Comparison of ENCODE assay signal across 9 cellular contexts in genomic region chr9:93205045-93205768, GRCh38. TPM values are rescaled to one million over a fixed set of nuclear protein-coding genes. Genes with fewer than 3 reads are reported as not detected.
DNase-seq lines count a peak whose midpoint lies in the region; ATAC-seq and TF ChIP-seq lines count a peak whose summit lies in the region.
"Had no signal": no experiment of that assay in that cellular context is flagged by ENCODE, and none has a peak within 500 bp of the region (broad histone marks: within the 10 kb centered on the region; RNA-seq: fewer than 3 reads in every experiment).

No MANE protein-coding gene starts in this region.

- whole genome bisulfite sequencing in endodermal cell (ENCODE audit: insufficient coverage in 1 of 2, insufficient read length in 1 of 2), 2 experiments = 58 to 87% methylated on average over 7 to 14 of the region's 14 CpGs

- TF ChIP-seq CTCF in endodermal cell (conservative IDR thresholded peaks at IDR 0.05) = no peak
- no peak for TF ChIP-seq CTCF in nephron progenitor cell (IDR thresholded peaks at IDR 0.05)
- TF ChIP-seq CTCF in GM23338 (conservative IDR thresholded peaks at IDR 0.05; ENCODE audit: low read depth in 2 of 2) = no peak
- no peak for TF ChIP-seq CTCF in MCF 10A (IDR thresholded peaks at IDR 0.05; ENCODE audit: unreplicated experiment)

- ATAC-seq in activated naive CD8-positive, alpha-beta T cell treated with anti-CD3 and anti-CD28 coated beads, Interleukin-2, amount 10 ng/mL, durations not matched to agents 7 days and 5 days (ENCODE audit: low read depth) = peak; percentile 58
- no peak for ATAC-seq in GM23338

- POLR2A ChIA-PET in activated naive CD8-positive, alpha-beta T cell treated with anti-CD3 and anti-CD28 coated beads, Interleukin-2, amount 10 ng/mL, durations not matched to agents 7 days and 5 days (lab: Charles Lee) = no interaction called here
- POLR2A ChIA-PET in MCF 10A (lab: Yijun Ruan, JAX) = no interaction called here

- H3K27me3 ChIP-seq in endodermal cell (ENCODE audit: control insufficient read depth, insufficient read depth, low read length, poor library complexity, severe bottlenecking) (no peaks in the 10 kb centered on the region), GM23338 (ENCODE audit: insufficient read depth) (no peaks in the 10 kb centered on the region)

- no peak overlapping the region for H3K27ac Mint-ChIP-seq in activated naive CD8-positive, alpha-beta T cell treated with anti-CD3 and anti-CD28 coated beads, Interleukin-2, amount 10 ng/mL, durations not matched to agents 7 days and 5 days
- no peak overlapping the region for H3K27ac Mint-ChIP-seq in activated naive CD8-positive, alpha-beta T cell treated with anti-CD3 and anti-CD28 coated beads for 36 hours
- H3K27ac Mint-ChIP-seq in endodermal cell = peak overlapping the region; percentile 66
- H3K27ac Mint-ChIP-seq in nephron progenitor cell = peak overlapping the region; percentile 88
- H3K27ac Mint-ChIP-seq in GM23338 = no peak overlapping the region; the same call in 1 of the 2 replicates
- no peak overlapping the region for H3K27ac Mint-ChIP-seq in MCF 10A (ENCODE audit: low read depth, unreplicated experiment)

- peaks cover 12% of the 10 kb centered on the region for H3K4me1 ChIP-seq in endodermal cell (ENCODE audit: control insufficient read depth, insufficient read depth, low read length)
- H3K4me1 ChIP-seq in GM23338 (ENCODE audit: insufficient read depth) = no peaks in the 10 kb centered on the region

- H3K4me3 Mint-ChIP-seq in activated naive CD8-positive, alpha-beta T cell treated with anti-CD3 and anti-CD28 coated beads, Interleukin-2, amount 10 ng/mL, durations not matched to agents 7 days and 5 days = no peak overlapping the region
- no peak overlapping the region for H3K4me3 Mint-ChIP-seq in activated naive CD8-positive, alpha-beta T cell treated with anti-CD3 and anti-CD28 coated beads for 36 hours
- H3K4me3 Mint-ChIP-seq in endodermal cell = no peak overlapping the region
- H3K4me3 Mint-ChIP-seq in nephron progenitor cell = peak overlapping the region; percentile 50
- H3K4me3 Mint-ChIP-seq in GM23338 = no peak overlapping the region
- H3K4me3 Mint-ChIP-seq in MCF 10A (ENCODE audit: unreplicated experiment) = no peak overlapping the region
- H3K4me3 Mint-ChIP-seq: CD4-positive, alpha-beta memory T cell had no signal

- H3K36me3 ChIP-seq in endodermal cell (ENCODE audit: control insufficient read depth, insufficient read depth, low read length) (no peaks in the 10 kb centered on the region), GM23338 (ENCODE audit: insufficient read depth) (no peaks in the 10 kb centered on the region)

- H3K27ac ChIP-seq in endodermal cell (ENCODE audit: low read depth, low read length) (peak overlapping the region; percentile 69), GM23338 (ENCODE audit: low read depth) (no peak overlapping the region)

- H3K27me3 Mint-ChIP-seq in activated naive CD8-positive, alpha-beta T cell treated with anti-CD3 and anti-CD28 coated beads, Interleukin-2, amount 10 ng/mL, durations not matched to agents 7 days and 5 days = no peaks in the 10 kb centered on the region
- H3K27me3 Mint-ChIP-seq in activated naive CD8-positive, alpha-beta T cell treated with anti-CD3 and anti-CD28 coated beads for 36 hours = no peaks in the 10 kb centered on the region
- H3K27me3 Mint-ChIP-seq in endodermal cell (ENCODE audit: insufficient read depth) (no peaks in the 10 kb centered on the region), nephron progenitor cell (ENCODE audit: low read depth, poor library complexity) (peaks cover 4% of the 10 kb centered on the region), GM23338 (ENCODE audit: insufficient read depth, low read depth, poor library complexity) (peaks cover 8% of the 10 kb centered on the region), MCF 10A (ENCODE audit: insufficient read depth, unreplicated experiment) (peaks cover 15% of the 10 kb centered on the region)
- H3K27me3 Mint-ChIP-seq: CD4-positive, alpha-beta memory T cell had no signal

- H4K20me1 ChIP-seq in GM23338 (replicated peaks; ENCODE audit: insufficient read depth) = peaks cover 7% of the 10 kb centered on the region

- intact Hi-C loops in MCF 10A (cut with micrococcal nuclease) = no loop called here

- no peak overlapping the region for H3K4me2 ChIP-seq in GM23338

- no peak overlapping the region for H3K9ac ChIP-seq in endodermal cell (ENCODE audit: extremely low read depth, low read length, poor library complexity, severe bottlenecking)

- H3K9me3 ChIP-seq in endodermal cell (ENCODE audit: control insufficient read depth, low read length) = no peaks in the 10 kb centered on the region

- CTCF ChIA-PET in MCF 10A (lab: Yijun Ruan, JAX) = interaction anchor here (0.9 kb wide), 1 partner anchor 100 kb away, joined by 5 read pairs; no protein-coding TSS in a partner anchor

- no peaks in the 10 kb centered on the region for H3K36me3 Mint-ChIP-seq in activated naive CD8-positive, alpha-beta T cell treated with anti-CD3 and anti-CD28 coated beads, Interleukin-2, amount 10 ng/mL, durations not matched to agents 7 days and 5 days
- H3K36me3 Mint-ChIP-seq in activated naive CD8-positive, alpha-beta T cell treated with anti-CD3 and anti-CD28 coated beads for 36 hours = no peaks in the 10 kb centered on the region
- H3K36me3 Mint-ChIP-seq in endodermal cell (ENCODE audit: low read depth) (no peaks in the 10 kb centered on the region), nephron progenitor cell (ENCODE audit: low read depth) (no peaks in the 10 kb centered on the region), GM23338 (ENCODE audit: low read depth) (peaks cover 2% of the 10 kb centered on the region; the same call in 1 of the 3 replicates), MCF 10A (ENCODE audit: insufficient read depth, unreplicated experiment) (no peaks in the 10 kb centered on the region)
- H3K36me3 Mint-ChIP-seq: CD4-positive, alpha-beta memory T cell had no signal

- no peak overlapping the region for H2AFZ ChIP-seq in GM23338

- DNase-seq in activated naive CD8-positive, alpha-beta T cell treated with anti-CD3 and anti-CD28 coated beads, Interleukin-2, amount 10 ng/mL, durations not matched to agents 7 days and 5 days = no peak
- DNase-seq in activated naive CD8-positive, alpha-beta T cell treated with anti-CD3 and anti-CD28 coated beads for 36 hours = no peak
- no peak for DNase-seq in endodermal cell
- peak; percentile 67 for DNase-seq in nephron progenitor cell
- no peak for DNase-seq in HPDE6-E6E7 (ENCODE audit: extremely low spot score)
- no peak for DNase-seq in GM23338 (ENCODE audit: low spot score)
- no peak for DNase-seq in NCI-H1694 (lab: John Stamatoyannopoulos, UW)
- no peak for DNase-seq in MCF 10A (ENCODE audit: unreplicated experiment)
- DNase-seq: CD4-positive, alpha-beta memory T cell had no signal

- no peaks in the 10 kb centered on the region; the same call in 1 of the 2 replicates for H3K9me2 ChIP-seq in GM23338 (ENCODE audit: insufficient read depth)

- peaks cover 6% of the 10 kb centered on the region for H3K9me3 Mint-ChIP-seq in activated naive CD8-positive, alpha-beta T cell treated with anti-CD3 and anti-CD28 coated beads, Interleukin-2, amount 10 ng/mL, durations not matched to agents 7 days and 5 days
- H3K9me3 Mint-ChIP-seq in activated naive CD8-positive, alpha-beta T cell treated with anti-CD3 and anti-CD28 coated beads for 36 hours = no peaks in the 10 kb centered on the region
- H3K9me3 Mint-ChIP-seq in endodermal cell (no peaks in the 10 kb centered on the region), nephron progenitor cell (no peaks in the 10 kb centered on the region), GM23338 (no peaks in the 10 kb centered on the region; the same call in 2 of the 3 replicates), MCF 10A (ENCODE audit: unreplicated experiment) (peaks cover 5% of the 10 kb centered on the region)
- H3K9me3 Mint-ChIP-seq: CD4-positive, alpha-beta memory T cell had no signal

- H3F3A ChIP-seq in GM23338 (replicated peaks; ENCODE audit: low read depth) = peaks cover 15% of the 10 kb centered on the region

- BruUV-seq in MCF 10A (replicated peaks; lab: Mats Ljungman, UMichigan) = no TSS peak

- H3K79me2 ChIP-seq in GM23338 (replicated peaks; ENCODE audit: insufficient read depth) = peaks cover 43% of the 10 kb centered on the region

- peaks cover 4% of the 10 kb centered on the region for H3K4me1 Mint-ChIP-seq in activated naive CD8-positive, alpha-beta T cell treated with anti-CD3 and anti-CD28 coated beads, Interleukin-2, amount 10 ng/mL, durations not matched to agents 7 days and 5 days
- peaks cover 6% of the 10 kb centered on the region for H3K4me1 Mint-ChIP-seq in activated naive CD8-positive, alpha-beta T cell treated with anti-CD3 and anti-CD28 coated beads for 36 hours
- H3K4me1 Mint-ChIP-seq in endodermal cell = peaks cover 32% of the 10 kb centered on the region
- peaks cover 87% of the 10 kb centered on the region for H3K4me1 Mint-ChIP-seq in nephron progenitor cell
- H3K4me1 Mint-ChIP-seq in GM23338 = peaks cover 11% of the 10 kb centered on the region
- H3K4me1 Mint-ChIP-seq in MCF 10A (ENCODE audit: insufficient read depth, unreplicated experiment) = no peaks in the 10 kb centered on the region

- H3K4me3 ChIP-seq in endodermal cell (ENCODE audit: low read length) (no peak overlapping the region), GM23338 (no peak overlapping the region)

TF ChIP-seq in GM23338, 12 proteins besides CTCF, POLR2A, EP300 and RAD21 (continues in another document):
- TF ChIP-seq POLR2AphosphoS5 (IDR thresholded peaks at IDR 0.05; ENCODE audit: low read depth) = no peak
- TF ChIP-seq ZNF114 (CRISPR knock-in tag; IDR thresholded peaks at IDR 0.05) = no peak
- no peak for TF ChIP-seq JUNB (IDR thresholded peaks at IDR 0.05; ENCODE audit: unreplicated experiment)

RNA-seq across cellular contexts. Expression of gene WNK2, which starts 21.3 kb away (rescaled TPM):
- under 1 TPM in 1 of 2 experiments, not detected in 1; 0.25 TPM for total RNA-seq in activated naive CD8-positive, alpha-beta T cell treated with anti-CD3 and anti-CD28 coated beads, Interleukin-2, amount 10 ng/mL, durations not matched to agents 7 days and 5 days
- total RNA-seq in activated naive CD8-positive, alpha-beta T cell treated with anti-CD3 and anti-CD28 coated beads for 36 hours = under 1 TPM; 0.88 to 0.89 TPM
- total RNA-seq in endodermal cell (10 to 100 TPM; 46.1 to 48.8 TPM), MCF 10A (2022) (0.07 and 0.29 TPM in 2 replicates)
- 34.8 TPM for polyA plus RNA-seq in endodermal cell (2013, experiment 1 of 2)
- 29.3 TPM for polyA plus RNA-seq in endodermal cell (2013, experiment 2 of 2)
- total RNA-seq in GM23338 (2014; rRNA removed; shearing (Covaris generic)) = 93.4 and 102 TPM in 2 replicates
- polyA plus RNA-seq in GM23338 (2016; fragmentation: Nextera tagmentation; extraction: Ambion mirVana) = 56.4 and 61.7 TPM in 2 replicates
- polyA plus RNA-seq: CD4-positive, alpha-beta memory T cell had no signal

Comparison
In these comparisons a context has a peak if more than half of its experiments do, and no peak if none do; other contexts are left out.
1. H3K27ac Mint-ChIP-seq: peak in endodermal cell (single experiment) and nephron progenitor cell (single experiment); none in activated naive CD8-positive, alpha-beta T cell treated with anti-CD3 and anti-CD28 coated beads, Interleukin-2, amount 10 ng/mL, durations not matched to agents 7 days and 5 days (single experiment), activated naive CD8-positive, alpha-beta T cell treated with anti-CD3 and anti-CD28 coated beads for 36 hours (single experiment), GM23338 (single experiment) and MCF 10A (single experiment).
2. RNA of gene WNK2, which starts 21.3 kb away (total RNA-seq): 93.4 to 102 TPM in GM23338 and 46.1 to 48.8 TPM in endodermal cell; 0.88 to 0.89 TPM in activated naive CD8-positive, alpha-beta T cell treated with anti-CD3 and anti-CD28 coated beads for 36 hours, 0.25 TPM in activated naive CD8-positive, alpha-beta T cell treated with anti-CD3 and anti-CD28 coated beads, Interleukin-2, amount 10 ng/mL, durations not matched to agents 7 days and 5 days and 0.07 to 0.29 TPM in MCF 10A; every median in the first group is over 10 times any median in the second.